ENCODE assay signal across 8 cellular contexts in the genomic region with DNA sequence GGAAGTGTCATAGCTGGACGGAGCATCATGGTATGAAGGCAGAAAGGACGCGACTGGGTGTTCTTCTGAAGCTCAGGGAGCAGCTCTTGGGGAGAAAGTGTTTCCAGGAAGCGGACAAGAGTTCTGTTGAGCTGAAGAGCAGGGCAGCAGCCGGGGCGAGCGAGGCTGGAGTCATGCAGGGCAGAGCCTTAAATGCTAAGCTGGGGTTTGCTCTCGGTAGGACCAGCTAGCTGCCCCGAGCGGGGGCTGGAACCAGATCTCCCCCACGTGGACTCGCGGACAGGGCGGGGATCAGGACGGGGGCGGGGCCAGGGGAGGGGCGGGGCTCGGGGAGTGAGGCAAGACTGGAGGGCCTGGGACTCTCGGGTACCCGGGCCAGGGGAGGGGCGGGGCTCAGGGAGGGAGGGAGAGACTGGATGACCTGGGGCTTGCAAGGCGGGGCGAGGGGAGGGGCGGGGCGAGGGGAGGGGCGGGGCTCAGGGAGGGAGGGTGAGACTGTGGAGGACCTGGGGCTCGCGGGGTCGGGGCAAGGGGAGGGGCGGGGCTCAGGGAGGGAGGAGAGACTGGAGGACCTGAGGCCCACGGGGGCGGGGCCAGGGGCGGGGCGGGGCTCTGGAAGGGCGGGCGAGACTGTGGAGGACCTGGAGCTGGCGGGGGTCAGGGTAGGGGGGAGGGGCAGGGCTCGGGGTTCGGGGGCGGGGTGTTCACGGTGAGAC. TPM values are rescaled to one million over a fixed set of nuclear protein-coding genes. Genes with fewer than 3 reads are reported as not detected.
A peak's percentile ranks its signal among the peaks of the same experiment; 100 is the strongest.
DNase-seq lines count a peak whose midpoint lies in the region; ATAC-seq lines count a peak whose summit lies in the region.

No MANE protein-coding gene starts in this region.

- no peaks in the 10 kb centered on the region for H3K9me3 Mint-ChIP-seq in stimulated activated naive CD8-positive, alpha-beta T cell treated with anti-CD3 and anti-CD28 coated beads, Interleukin-15, amount 100 ng/mL, for 72 hours

- peak; percentile 74 for ATAC-seq in GM21825 (IDR thresholded peaks at IDR 0.05; ENCODE audit: unreplicated experiment)
- ATAC-seq in stimulated activated naive CD8-positive, alpha-beta T cell treated with anti-CD3 and anti-CD28 coated beads, Interleukin-15, amount 100 ng/mL, for 72 hours, result peak; percentile 69

- no peak overlapping the region for H3K27ac ChIP-seq in SJSA1

- H2AFZ ChIP-seq in neuron (ENCODE audit: low read depth, low read length), result no peak overlapping the region

- H3K4me1 ChIP-seq in SJSA1 (replicated peaks), result peaks cover 10% of the 10 kb centered on the region; the same call in 1 of the 2 replicates
- H3K4me1 ChIP-seq in neuron (ENCODE audit: insufficient read depth, low read length), result peaks cover 17% of the 10 kb centered on the region

- H3K27ac Mint-ChIP-seq in stimulated activated naive CD8-positive, alpha-beta T cell treated with anti-CD3 and anti-CD28 coated beads, Interleukin-15, amount 100 ng/mL, for 72 hours, result peak overlapping the region; percentile 61 to 89

- H3K27me3 ChIP-seq in SJSA1 (replicated peaks) (no peaks in the 10 kb centered on the region), neuron (ENCODE audit: insufficient read depth, low read length) (no peaks in the 10 kb centered on the region)

- H3K36me3 ChIP-seq in SJSA1 (no peaks in the 10 kb centered on the region), neuron (ENCODE audit: insufficient read depth, low read length) (no peaks in the 10 kb centered on the region)

- H3K4me3 ChIP-seq in SJSA1 (peak overlapping the region; percentile 63), neuron (ENCODE audit: low read length) (peak overlapping the region; percentile 52)

- H3K9me3 ChIP-seq in SJSA1 (replicated peaks) (no peaks in the 10 kb centered on the region), neuron (ENCODE audit: low read length) (no peaks in the 10 kb centered on the region)

- H3K4me3 Mint-ChIP-seq in stimulated activated naive CD8-positive, alpha-beta T cell treated with anti-CD3 and anti-CD28 coated beads, Interleukin-15, amount 100 ng/mL, for 72 hours, result peak overlapping the region; percentile 89 to 94

- H3K4me1 Mint-ChIP-seq in stimulated activated naive CD8-positive, alpha-beta T cell treated with anti-CD3 and anti-CD28 coated beads, Interleukin-15, amount 100 ng/mL, for 72 hours, result peaks cover 36% of the 10 kb centered on the region

- H3K27me3 Mint-ChIP-seq in stimulated activated naive CD8-positive, alpha-beta T cell treated with anti-CD3 and anti-CD28 coated beads, Interleukin-15, amount 100 ng/mL, for 72 hours, result no peaks in the 10 kb centered on the region

- DNase-seq in DMS153 (lab: John Stamatoyannopoulos, UW) (peak; percentile 35), LoVo (ENCODE audit: low spot score) (peak; percentile 88), SJSA1 (ENCODE audit: low read depth in 1 of 2, low spot score in 2 of 2) (peak; percentile 55 to 96), foreskin melanocyte (peak; percentile 69)
- peak; percentile 53 to 97 (median 82) for DNase-seq in activated naive CD4-positive, alpha-beta T cell (lab: John Stamatoyannopoulos, UW)
- peak; percentile 77 to 86 for DNase-seq in stimulated activated naive CD8-positive, alpha-beta T cell treated with anti-CD3 and anti-CD28 coated beads, Interleukin-15, amount 100 ng/mL, for 72 hours

RNA-seq across cellular contexts. Expression of gene FAH, which starts 0.5 kb away (rescaled TPM):
- 34.4 and 41.5 TPM in 2 replicates for total RNA-seq in SJSA1 (2014; rRNA removed; shearing (Covaris generic))

Comparison
In these comparisons a context has a peak if more than half of its experiments do, and no peak if none do; other contexts are left out.
1. DNase-seq: peak in every context shown above with its lines; median percentile 88 in LoVo; 82 in activated naive CD4-positive, alpha-beta T cell; 82 in stimulated activated naive CD8-positive, alpha-beta T cell treated with anti-CD3 and anti-CD28 coated beads, Interleukin-15, amount 100 ng/mL, for 72 hours; 76 in SJSA1; 69 in foreskin melanocyte; 35 in DMS153.